ENCODE assay signal across 3 cellular contexts in the genomic region with DNA sequence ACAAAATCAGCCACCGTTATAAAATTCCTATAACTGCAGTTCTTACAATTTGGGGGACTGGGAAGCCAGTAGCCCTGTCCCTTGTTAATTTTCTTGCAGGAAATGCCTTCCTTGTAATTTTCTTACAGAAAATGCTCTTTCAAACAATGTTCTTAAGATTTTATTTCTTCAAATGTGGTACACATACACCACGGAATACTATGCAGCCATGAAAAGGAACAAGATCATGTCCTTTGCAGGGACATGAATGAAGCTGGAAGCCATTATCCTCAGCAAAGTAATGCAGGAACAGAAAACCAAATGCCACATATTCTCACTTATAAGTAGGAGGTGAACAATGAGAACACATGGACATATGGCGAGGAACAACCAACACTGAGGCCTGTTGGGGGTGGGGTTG.
TF ChIP-seq lines count a peak whose summit lies in the region.

No MANE protein-coding gene starts in this region.

TF ChIP-seq in WTC11, 78 proteins besides CTCF, POLR2A, EP300 and RAD21:
- 0 out of 2 replicates have a peak, but pooled peaks have one; percentile 35 for TF ChIP-seq GTF2I (CRISPR knock-in tag; conservative IDR thresholded peaks at IDR 0.05)

TF ChIP-seq in H1, 55 proteins besides CTCF, POLR2A, EP300 and RAD21:
- TF ChIP-seq KDM1A (IDR thresholded peaks at IDR 0.05; ENCODE audit: borderline replicate concordance, low read length) = peak; percentile 70; the same call in 1 of the 2 replicates

TF ChIP-seq in HepG2, 621 proteins besides CTCF, POLR2A, EP300 and RAD21:
- 0 out of 2 replicates have a peak, but pooled peaks have one; percentile 22 for TF ChIP-seq ZMYM2 (CRISPR knock-in tag; IDR thresholded peaks at IDR 0.05)
